In the genomic region with DNA sequence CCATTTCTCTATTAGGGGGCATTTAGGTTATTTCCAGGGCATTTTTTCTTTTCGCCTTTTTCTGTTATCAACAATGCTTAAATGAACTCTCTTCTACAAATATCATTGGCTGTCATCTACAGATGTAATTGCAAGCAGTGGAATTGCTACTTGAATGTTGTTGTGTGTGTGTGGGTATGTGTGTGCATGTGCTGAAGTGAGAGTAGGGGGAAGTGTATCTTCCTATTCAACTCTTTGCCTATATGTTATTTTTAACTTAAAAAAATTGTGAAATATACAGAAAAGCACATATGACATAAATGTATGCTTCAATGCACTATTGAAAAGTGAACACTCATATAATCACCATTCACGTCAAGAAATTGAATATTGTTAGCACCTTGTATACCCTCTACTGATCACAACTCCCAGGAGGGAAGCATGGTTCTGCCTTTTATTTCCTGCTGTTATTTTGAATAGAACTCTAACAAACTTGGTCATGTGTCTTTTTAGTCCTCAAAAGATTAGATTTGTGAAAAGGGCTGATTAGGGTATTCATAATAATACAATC, we compare ENCODE assay signal across 21 cellular contexts. TPM values are rescaled to one million over a fixed set of nuclear protein-coding genes. Genes with fewer than 3 reads are reported as not detected.
DNase-seq lines count a peak whose midpoint lies in the region; ATAC-seq, FAIRE-seq and TF ChIP-seq lines count a peak whose summit lies in the region.
"Had no signal": no experiment of that assay in that cellular context is flagged by ENCODE, and none has a peak within 500 bp of the region (broad histone marks: within the 10 kb centered on the region; RNA-seq: fewer than 3 reads in every experiment).

No MANE protein-coding gene starts in this region.

- H3K4me2 ChIP-seq in OCI-LY7 (ENCODE audit: low read length), result no peak overlapping the region

- no peaks in the 10 kb centered on the region for H3K36me3 ChIP-seq in OCI-LY7 (ENCODE audit: insufficient read depth, low read length)

- H4K20me1 ChIP-seq in OCI-LY7 (ENCODE audit: insufficient read depth, low read length), result no peaks in the 10 kb centered on the region; the same call in 1 of the 2 replicates

- H3K9me3 ChIP-seq in OCI-LY7 (ENCODE audit: low read length), result no peaks in the 10 kb centered on the region

- no peak for TF ChIP-seq CTCF in OCI-LY7 (conservative IDR thresholded peaks at IDR 0.05; ENCODE audit: low read length)

- peaks cover 6% of the 10 kb centered on the region for H3K36me3 Mint-ChIP-seq in stimulated activated memory B cell treated with anti-CD40 and anti-IgM and Interleukin-4, amounts not matched to agents 10 μg/mL and 1 μg/mL and 100 μg/mL, for 72 hours

- H3K27ac Mint-ChIP-seq in stimulated activated memory B cell treated with anti-CD40 and anti-IgM and Interleukin-4, amounts not matched to agents 10 μg/mL and 1 μg/mL and 100 μg/mL, for 72 hours, result peak overlapping the region; percentile 26
- H3K27ac Mint-ChIP-seq: T-helper 1 cell treated with Interleukin-12 subunit alpha and Interleukin-12 subunit beta and Interleukin-4 antibody, amounts not matched to agents 30 μg/mL and 1 μg/mL, for 36 hours had no signal

- no peaks in the 10 kb centered on the region for H3K9me2 ChIP-seq in OCI-LY7 (ENCODE audit: insufficient read depth, low read length)

- no TSS peak for BruUV-seq in OCI-LY7 (replicated peaks; lab: Mats Ljungman, UMichigan)

- no peak for TF ChIP-seq POLR2A in GM12891 (IDR thresholded peaks at IDR 0.05; ENCODE audit: low read depth, low read length)

- H2AFZ ChIP-seq in OCI-LY7 (ENCODE audit: low read length), result no peak overlapping the region

- intact Hi-C loops in OCI-LY7 (cut with micrococcal nuclease; ENCODE audit: unreplicated experiment), result no loop called here

- no peaks in the 10 kb centered on the region for H3K79me2 ChIP-seq in OCI-LY7 (ENCODE audit: insufficient read depth, low read depth, low read length)

- CTCF ChIA-PET in OCI-LY7 (lab: Charles Lee; ENCODE audit: unreplicated experiment), result no interaction called here

- no peak for DNase-seq in GM12891 (ENCODE audit: insufficient read length, low spot score)
- peak; percentile 31 for DNase-seq in SK-MEL-5 (ENCODE audit: low read depth, low spot score)
- no peak for DNase-seq in Kasumi-1 (lab: John Stamatoyannopoulos, UW)
- no peak for DNase-seq in NCI-H1694 treated with DMSO at 0.1 percent for 48 hours (lab: John Stamatoyannopoulos, UW)
- DNase-seq in OCI-LY7 (ENCODE audit: low spot score), result no peak
- DNase-seq: Calu3; CD8-positive, alpha-beta memory T cell; DMS153; MM.1S; NCI-H187; NCI-H446; NCI-H526; PC-3; Right ventricle myocardium superior had no signal

- peak; percentile 53 for ATAC-seq in HG02610 (IDR thresholded peaks at IDR 0.05; ENCODE audit: unreplicated experiment)
- peak; percentile 82 for ATAC-seq in stimulated activated memory B cell treated with anti-CD40 and anti-IgM and Interleukin-4, amounts not matched to agents 10 μg/mL and 1 μg/mL and 100 μg/mL, for 72 hours
- ATAC-seq: K562, PC-3 had no signal

- H3K27ac ChIP-seq in OCI-LY7 (ENCODE audit: low read depth, low read length, poor library complexity, severe bottlenecking), result no peak overlapping the region
- H3K27ac ChIP-seq: C4-2B had no signal

- peaks cover 7% of the 10 kb centered on the region for H3K4me1 ChIP-seq in OCI-LY7 (ENCODE audit: insufficient read depth, low read length, poor library complexity, severe bottlenecking)

- in situ Hi-C loops in SK-MEL-5 (cut with HindIII; ENCODE audit: low pct_unique_long_range_greater_than_20kb, low sequenced_read_pairs), result no loop called here

- H3K4me1 Mint-ChIP-seq in stimulated activated memory B cell treated with anti-CD40 and anti-IgM and Interleukin-4, amounts not matched to agents 10 μg/mL and 1 μg/mL and 100 μg/mL, for 72 hours, result peaks cover 64% of the 10 kb centered on the region

- H3K9me3 Mint-ChIP-seq in stimulated activated memory B cell treated with anti-CD40 and anti-IgM and Interleukin-4, amounts not matched to agents 10 μg/mL and 1 μg/mL and 100 μg/mL, for 72 hours, result peaks cover 2% of the 10 kb centered on the region
- H3K9me3 Mint-ChIP-seq: CD8-positive, alpha-beta memory T cell; T-helper 1 cell treated with Interleukin-12 subunit alpha and Interleukin-12 subunit beta and Interleukin-4 antibody, amounts not matched to agents 30 μg/mL and 1 μg/mL, for 36 hours had no signal

- no peaks in the 10 kb centered on the region for H3K27me3 Mint-ChIP-seq in stimulated activated memory B cell treated with anti-CD40 and anti-IgM and Interleukin-4, amounts not matched to agents 10 μg/mL and 1 μg/mL and 100 μg/mL, for 72 hours
- H3K27me3 Mint-ChIP-seq: CD8-positive, alpha-beta memory T cell had no signal

- H3K4me3 Mint-ChIP-seq in stimulated activated memory B cell treated with anti-CD40 and anti-IgM and Interleukin-4, amounts not matched to agents 10 μg/mL and 1 μg/mL and 100 μg/mL, for 72 hours, result peak overlapping the region; percentile 45
- H3K4me3 Mint-ChIP-seq: CD8-positive, alpha-beta memory T cell; T-helper 1 cell treated with Interleukin-12 subunit alpha and Interleukin-12 subunit beta and Interleukin-4 antibody, amounts not matched to agents 30 μg/mL and 1 μg/mL, for 36 hours had no signal

- H3K4me3 ChIP-seq in OCI-LY7 (ENCODE audit: low read depth, low read length, poor library complexity, severe bottlenecking), result no peak overlapping the region
- H3K4me3 ChIP-seq: K562 had no signal

- peak; percentile 87 for FAIRE-seq in GM12891 (lab: Jason Lieb, UNC)
- FAIRE-seq: G401.6, H1, K562 had no signal

- POLR2A ChIA-PET in OCI-LY7 (lab: Charles Lee), result no interaction called here

TF ChIP-seq in GM12891, 5 proteins besides CTCF, POLR2A, EP300 and RAD21:
- TF ChIP-seq SPI1 (IDR thresholded peaks at IDR 0.05; ENCODE audit: low read depth, low read length), result no peak
- no peak for TF ChIP-seq PAX5 (IDR thresholded peaks at IDR 0.05; ENCODE audit: insufficient read depth, low read length, severe bottlenecking)
- no peak for TF ChIP-seq TAF1 (IDR thresholded peaks at IDR 0.05; ENCODE audit: low read depth, low read length)

RNA-seq across cellular contexts. Expression of a gene that starts 24.7 kb away (rescaled TPM):
- polyA plus RNA-seq in GM12891 (2012; ENCODE audit: low read depth, missing spikeins), result 5.5 TPM
- total RNA-seq in SK-MEL-5 (2014; rRNA removed; shearing (Covaris generic)), result 1.9 and 2.0 TPM in 2 replicates
- 3.7 and 5.5 TPM in 2 replicates for polyA plus RNA-seq in SK-MEL-5 (2015; cell fraction: cytosol; rRNA removed)
- polyA plus RNA-seq in SK-MEL-5 (2015; cell fraction: nucleus; rRNA removed), result 32.9 and 45.3 TPM in 2 replicates
- 6.4 and 8.2 TPM in 2 replicates for total RNA-seq in OCI-LY7 (2014; rRNA removed; shearing (Covaris generic))
- total RNA-seq in OCI-LY7 (2022), result 18.1 and 18.5 TPM in 2 replicates
